ENCODE assay signal across 10 cellular contexts in genomic region chr22:29617922-29618629, GRCh38. TPM values are rescaled to one million over a fixed set of nuclear protein-coding genes. Genes with fewer than 3 reads are reported as not detected.
DNase-seq lines count a peak whose midpoint lies in the region; ATAC-seq and TF ChIP-seq lines count a peak whose summit lies in the region.
"Had no signal": no experiment of that assay in that cellular context is flagged by ENCODE, and none has a peak within 500 bp of the region (broad histone marks: within the 10 kb centered on the region; RNA-seq: fewer than 3 reads in every experiment).

No MANE protein-coding gene starts in this region.

- H3K27ac ChIP-seq in SK-N-SH (ENCODE audit: low read depth in 2 of 2, low read length in 1 of 2) (peak overlapping the region; percentile 5 to 56; a peak in 3 of 4 replicates), upper lobe of right lung (no peak overlapping the region)

- WGBS in SK-N-SH (ENCODE audit: low lambda C conversion rate): 7% methylated on average over 2 of the region's 2 CpGs

- no peak for TF ChIP-seq RAD21 in SK-N-SH (IDR thresholded peaks at IDR 0.05; ENCODE audit: low read length)

- peak overlapping the region; percentile 29 for H3K9ac ChIP-seq in SK-N-SH

- intact Hi-C loops in upper lobe of right lung (cut with DNase I) (no loop called here), sciatic nerve (cut with DNase I) (no loop called here)

- peak overlapping the region; percentile 0 to 60 for H3K27ac Mint-ChIP-seq in activated naive CD4-positive, alpha-beta T cell treated with anti-CD3 and anti-CD28 coated beads, Interleukin-2, amount 50 U/mL, for 72 hours

- no peak overlapping the region for H3K4me3 ChIP-seq in SK-N-SH (ENCODE audit: low read depth in 2 of 2, low read length in 1 of 2)
- H3K4me3 ChIP-seq in fibroblast of villous mesenchyme (ENCODE audit: low read depth, low read length): no peak overlapping the region
- H3K4me3 ChIP-seq in upper lobe of right lung: no peak overlapping the region

- peaks cover 3 to 39% of the 10 kb centered on the region in 2 experiments; a peak in 3 of 4 replicates for H3K4me1 ChIP-seq in SK-N-SH (ENCODE audit: control insufficient read depth in 1 of 2, insufficient read depth in 2 of 2, low read depth in 1 of 2, low read length in 1 of 2)
- peaks cover 34% of the 10 kb centered on the region for H3K4me1 ChIP-seq in upper lobe of right lung

- no peaks in the 10 kb centered on the region for H4K20me1 ChIP-seq in SK-N-SH (ENCODE audit: insufficient read depth)

- no peaks in the 10 kb centered on the region for H3K9me3 ChIP-seq in SK-N-SH
- H3K9me3 ChIP-seq in upper lobe of right lung: no peaks in the 10 kb centered on the region

- H3K79me2 ChIP-seq in SK-N-SH (ENCODE audit: insufficient read depth): peaks cover 85% of the 10 kb centered on the region

- POLR2A ChIA-PET in SK-N-SH (lab: Yijun Ruan, JAX): no interaction called here

- H3K36me3 Mint-ChIP-seq in activated naive CD4-positive, alpha-beta T cell treated with anti-CD3 and anti-CD28 coated beads, Interleukin-2, amount 50 U/mL, for 72 hours: peaks cover 0 to 5% of the 10 kb centered on the region in 2 donors

- H3K4me2 ChIP-seq in SK-N-SH: 0 out of 2 replicates have a peak overlapping the region, but pooled peaks have one; percentile 17

- TF ChIP-seq EP300 in SK-N-SH (IDR thresholded peaks at IDR 0.05; ENCODE audit: borderline replicate concordance in 1 of 2, low read depth in 1 of 2, low read length in 1 of 2): no peak

- peaks cover 46% of the 10 kb centered on the region for H3F3A ChIP-seq in SK-N-SH (replicated peaks; ENCODE audit: insufficient read depth)

- no peaks in the 10 kb centered on the region for H3K9me2 ChIP-seq in SK-N-SH

- peak; percentile 88 to 90 for ATAC-seq in activated naive CD4-positive, alpha-beta T cell treated with anti-CD3 and anti-CD28 coated beads, Interleukin-2, amount 50 U/mL, for 72 hours
- peak; percentile 38 for ATAC-seq in upper lobe of right lung
- ATAC-seq in GM18870 (IDR thresholded peaks at IDR 0.05; ENCODE audit: unreplicated experiment): no peak
- no peak for ATAC-seq in sciatic nerve
- no peak for ATAC-seq in GM18517 (IDR thresholded peaks at IDR 0.05; ENCODE audit: unreplicated experiment)

- DNase-seq in activated naive CD4-positive, alpha-beta T cell treated with anti-CD3 and anti-CD28 coated beads, Interleukin-2, amount 50 U/mL, for 72 hours (ENCODE audit: low spot score in 2 of 2): no peak
- DNase-seq in activated naive CD4-positive, alpha-beta T cell (lab: John Stamatoyannopoulos, UW): no peak
- DNase-seq in SK-N-SH (no peak), fibroblast of villous mesenchyme (ENCODE audit: low read depth) (peak; percentile 67), upper lobe of right lung (no peak), sciatic nerve (ENCODE audit: low spot score) (no peak)
- DNase-seq: DND-41, Kasumi-1 had no signal

- H3K9me3 Mint-ChIP-seq in activated naive CD4-positive, alpha-beta T cell treated with anti-CD3 and anti-CD28 coated beads, Interleukin-2, amount 50 U/mL, for 72 hours: no peaks in the 10 kb centered on the region

- no peaks in the 10 kb centered on the region for H3K27me3 ChIP-seq in SK-N-SH (ENCODE audit: insufficient read depth)
- no peaks in the 10 kb centered on the region for H3K27me3 ChIP-seq in upper lobe of right lung

- CTCF ChIA-PET in SK-N-SH (lab: Yijun Ruan, JAX): interaction anchor here (1.4 kb wide), 1 partner anchor 8 kb away, joined by 13 read pairs; no protein-coding TSS in a partner anchor

- H3K36me3 ChIP-seq in SK-N-SH (replicated peaks in 1 of 2; ENCODE audit: control insufficient read depth in 1 of 2, insufficient read depth in 2 of 2, low read length in 1 of 2) (no peaks in the 10 kb centered on the region), upper lobe of right lung (no peaks in the 10 kb centered on the region)

- H2AFZ ChIP-seq in SK-N-SH (ENCODE audit: low read depth): no peak overlapping the region

- TF ChIP-seq CTCF in SK-N-SH (IDR thresholded peaks at IDR 0.05) (no peak), fibroblast of villous mesenchyme (IDR thresholded peaks at IDR 0.05; ENCODE audit: insufficient read depth, low read depth, low read length) (no peak), upper lobe of right lung (IDR thresholded peaks at IDR 0.05) (no peak)

TF ChIP-seq in SK-N-SH, 30 proteins besides CTCF, POLR2A, EP300 and RAD21:
- peak; percentile 51; the same call in 1 of the 2 replicates for TF ChIP-seq FOSL2 (IDR thresholded peaks at IDR 0.05; ENCODE audit: borderline replicate concordance, low read depth)
- no peak for TF ChIP-seq RXRA (IDR thresholded peaks at IDR 0.05; ENCODE audit: borderline replicate concordance, low read depth)
- TF ChIP-seq JUND (IDR thresholded peaks at IDR 0.05): peak; percentile 46

RNA-seq across cellular contexts. Expression of gene NF2, which starts 14.6 kb away (rescaled TPM):
- total RNA-seq in activated naive CD4-positive, alpha-beta T cell treated with anti-CD3 and anti-CD28 coated beads, Interleukin-2, amount 50 U/mL, for 72 hours: 10 to 100 TPM; 30.6 to 45.0 TPM
- 43.8 and 44.1 TPM in 2 replicates for polyA plus RNA-seq in SK-N-SH (2012; rRNA removed)
- polyA plus RNA-seq in SK-N-SH (2012; cell fraction: cytosol; rRNA removed): 43.2 and 47.6 TPM in 2 replicates
- 25.8 and 32.0 TPM in 2 replicates for polyA plus RNA-seq in SK-N-SH (2012; cell fraction: nucleus; rRNA removed)
- total RNA-seq in fibroblast of villous mesenchyme (153 and 240 TPM in 2 replicates), upper lobe of right lung (43.9 TPM), sciatic nerve (28.4 TPM)

RNA-seq across cellular contexts. Expression of gene NIPSNAP1, which starts 37.2 kb away (rescaled TPM):
- total RNA-seq in activated naive CD4-positive, alpha-beta T cell treated with anti-CD3 and anti-CD28 coated beads, Interleukin-2, amount 50 U/mL, for 72 hours: 10 to 100 TPM; 64.3 to 74.7 TPM
- polyA plus RNA-seq in SK-N-SH (2012; rRNA removed): 86.3 and 109 TPM in 2 replicates
- 79.9 and 94.6 TPM in 2 replicates for polyA plus RNA-seq in SK-N-SH (2012; cell fraction: cytosol; rRNA removed)
- polyA plus RNA-seq in SK-N-SH (2012; cell fraction: nucleus; rRNA removed): 71.3 and 88.5 TPM in 2 replicates
- total RNA-seq in fibroblast of villous mesenchyme (66.4 and 77.7 TPM in 2 replicates), upper lobe of right lung (23.0 TPM), sciatic nerve (17.7 TPM)

Comparison
In these comparisons a context has a peak if more than half of its experiments do, and no peak if none do; other contexts are left out.
1. ATAC-seq: peak in activated naive CD4-positive, alpha-beta T cell treated with anti-CD3 and anti-CD28 coated beads, Interleukin-2, amount 50 U/mL, for 72 hours (2 of 2) and upper lobe of right lung (single experiment); none in GM18870 (single experiment), sciatic nerve (single experiment) and GM18517 (single experiment).